In the genomic region with DNA sequence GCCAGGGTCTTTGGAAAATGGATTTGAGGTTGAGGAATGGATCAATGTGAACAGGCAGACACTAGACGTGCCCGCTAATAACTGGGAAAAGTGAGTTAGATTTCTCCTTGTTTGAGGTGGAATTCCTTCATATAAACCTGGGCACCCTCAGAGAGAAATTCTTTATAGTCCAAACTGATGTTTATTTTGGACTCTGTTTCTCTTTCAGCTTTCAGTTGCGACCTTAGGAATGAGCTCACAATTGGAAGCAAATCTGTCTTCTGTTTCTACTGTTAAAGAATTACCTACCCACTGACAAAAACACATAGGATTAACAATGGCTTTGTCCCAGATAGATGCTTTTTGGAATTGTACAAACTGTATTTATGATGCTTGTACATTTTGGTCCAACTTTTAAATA, we compare ENCODE assay signal across 24 cellular contexts.
DNase-seq lines count a peak whose midpoint lies in the region; ATAC-seq and TF ChIP-seq lines count a peak whose summit lies in the region.
"Had no signal": no experiment of that assay in that cellular context is flagged by ENCODE, and none has a peak within 500 bp of the region (broad histone marks: within the 10 kb centered on the region; RNA-seq: fewer than 3 reads in every experiment).

No MANE protein-coding gene starts in this region.

- no peak for DNase-seq in PC-3
- DNase-seq in cardiac fibroblast (ENCODE audit: low read depth in 2 of 2): peak; percentile 13 to 29
- DNase-seq in transverse colon: no peak
- no peak for DNase-seq in NCI-H2196 (lab: John Stamatoyannopoulos, UW; ENCODE audit: unreplicated experiment)
- DNase-seq in NCI-H1436 (lab: John Stamatoyannopoulos, UW): no peak
- DNase-seq: activated CD8-positive, alpha-beta memory T cell treated with anti-CD3 and anti-CD28 coated beads, Interleukin-2, amount 10 ng/mL, durations not matched to agents 7 days and 5 days; activated naive CD4-positive, alpha-beta T cell treated with anti-CD3 and anti-CD28 coated beads, Interleukin-2, amount 50 U/mL, for 16 hours; CD4-positive, CD25-positive, alpha-beta regulatory T cell; central memory CD4-positive, alpha-beta T cell; dermis blood vessel endothelial cell; hypothalamus; immature natural killer cell; left lung; mesendoderm; naive thymus-derived CD8-positive, alpha-beta T cell; NCI-H187; NCI-H2171; NCI-H524; occipital lobe; retina; upper lobe of right lung had no signal

- WGBS in transverse colon (ENCODE audit: low coverage in 1 of 2), 2 donors: 66 to 76% methylated on average over 3 of the region's 3 CpGs

- TF ChIP-seq EP300 in transverse colon (IDR thresholded peaks at IDR 0.05; ENCODE audit: low read depth): no peak

- BruUV-seq in PC-3 (replicated peaks; lab: Mats Ljungman, UMichigan): no TSS peak

- TF ChIP-seq CTCF in PC-3 (conservative IDR thresholded peaks at IDR 0.05; ENCODE audit: low read depth, low read length) (no peak), cardiac fibroblast (IDR thresholded peaks at IDR 0.05; ENCODE audit: low read depth, low read length) (no peak), transverse colon (IDR thresholded peaks at IDR 0.05) (no peak)

- CTCF ChIA-PET in PC-3 (lab: Charles Lee): interaction anchor here (0.6 kb wide), 1 partner anchor 233 kb away, joined by 3 read pairs; no protein-coding TSS in a partner anchor

- ATAC-seq in PC-3 (peak; percentile 44), HG03342 (IDR thresholded peaks at IDR 0.05; ENCODE audit: unreplicated experiment) (no peak)
- ATAC-seq: activated CD8-positive, alpha-beta memory T cell treated with anti-CD3 and anti-CD28 coated beads, Interleukin-2, amount 10 ng/mL, durations not matched to agents 7 days and 5 days; left lung; naive thymus-derived CD8-positive, alpha-beta T cell; upper lobe of right lung; WTC11 had no signal

- no peaks in the 10 kb centered on the region for H3K9me2 ChIP-seq in PC-3 (replicated peaks; ENCODE audit: low read length)

- H3K4me3 ChIP-seq in PC-3 (ENCODE audit: low read length): no peak overlapping the region
- no peak overlapping the region for H3K4me3 ChIP-seq in cardiac fibroblast (replicated peaks in 1 of 2; ENCODE audit: low read depth in 2 of 2, low read length in 2 of 2)
- peak overlapping the region in 1 of 2 donors; percentile 19 for H3K4me3 ChIP-seq in muscle layer of colon (ENCODE audit: low read depth in 1 of 2, low read length in 2 of 2)
- no peak overlapping the region for H3K4me3 ChIP-seq in transverse colon
- H3K4me3 ChIP-seq: left lung, upper lobe of right lung had no signal

- H3K27ac ChIP-seq in PC-3 (ENCODE audit: low read length): peak overlapping the region; percentile 27
- H3K27ac ChIP-seq in muscle layer of colon (ENCODE audit: low read depth, low read length): peak overlapping the region; percentile 20
- H3K27ac ChIP-seq in transverse colon: peak overlapping the region; percentile 35 to 53 (median 38)
- H3K27ac ChIP-seq: left lung, upper lobe of right lung had no signal

- H3K4me2 ChIP-seq in PC-3 (ENCODE audit: low read length): peak overlapping the region; percentile 26; the same call in 1 of the 2 replicates

- POLR2A ChIA-PET in PC-3 (lab: Charles Lee; ENCODE audit: unreplicated experiment): no interaction called here

- TF ChIP-seq POLR2A in transverse colon (IDR thresholded peaks at IDR 0.05): no peak

- H4K20me1 ChIP-seq in PC-3 (ENCODE audit: low read length): no peaks in the 10 kb centered on the region

- H3K27me3 ChIP-seq in PC-3 (ENCODE audit: low read length) (no peaks in the 10 kb centered on the region), muscle layer of colon (ENCODE audit: control insufficient read depth in 1 of 2, insufficient read depth in 2 of 2, low read length in 2 of 2) (no peaks in the 10 kb centered on the region), transverse colon (no peaks in the 10 kb centered on the region)
- H3K27me3 ChIP-seq: left lung, upper lobe of right lung had no signal

- H2AFZ ChIP-seq in PC-3 (ENCODE audit: low read length): peak overlapping the region; percentile 23; the same call in 1 of the 2 replicates

- H3K4me1 ChIP-seq in PC-3 (ENCODE audit: insufficient read depth, low read length) (peaks cover 29% of the 10 kb centered on the region), muscle layer of colon (ENCODE audit: insufficient read depth, low read length) (peaks cover 26% of the 10 kb centered on the region), transverse colon (no peaks in the 10 kb centered on the region)
- H3K4me1 ChIP-seq: left lung had no signal

- H3K79me2 ChIP-seq in PC-3 (ENCODE audit: low read length): no peaks in the 10 kb centered on the region

- intact Hi-C loops in PC-3 (cut with micrococcal nuclease): loop anchor here (1.0 to 5.0 kb wide), 3 partner anchors 16 to 515 kb away; no protein-coding TSS in a partner anchor
- intact Hi-C loops in transverse colon (cut with DNase I; ENCODE audit: low total_unique reads): no loop called here

- H3K36me3 ChIP-seq in PC-3 (ENCODE audit: low read depth, low read length): no peaks in the 10 kb centered on the region
- H3K36me3 ChIP-seq in muscle layer of colon (ENCODE audit: insufficient read depth, low read length): no peaks in the 10 kb centered on the region
- no peaks in the 10 kb centered on the region for H3K36me3 ChIP-seq in transverse colon
- H3K36me3 ChIP-seq: left lung, upper lobe of right lung had no signal

- H3K9me3 ChIP-seq in PC-3 (ENCODE audit: low read length) (no peaks in the 10 kb centered on the region), muscle layer of colon (ENCODE audit: low read length) (no peaks in the 10 kb centered on the region), transverse colon (no peaks in the 10 kb centered on the region)
- H3K9me3 ChIP-seq: left lung, upper lobe of right lung had no signal

- in situ Hi-C loops in transverse colon (cut with MboI; ENCODE audit: low pct_ligation_motif_present in 1 of 4, low pct_unique_long_range_greater_than_20kb in 1 of 4, low sequenced_read_pairs in 3 of 4): no loop called here

- no peaks in the 10 kb centered on the region for H3F3A ChIP-seq in PC-3 (ENCODE audit: low read length, unreplicated experiment)

- H3K9ac ChIP-seq in PC-3 (ENCODE audit: low read length) (no peak overlapping the region), muscle layer of colon (ENCODE audit: low read length) (no peak overlapping the region)

Comparison
In these comparisons a context has a peak if more than half of its experiments do, and no peak if none do; other contexts are left out.
1. DNase-seq: peak in cardiac fibroblast (2 of 2); none in PC-3 (single experiment), transverse colon (single experiment), NCI-H2196 (single experiment) and NCI-H1436 (single experiment).
2. Peak in every context shown above with its lines, with median percentiles within 50 percentile points of each other: H3K27ac ChIP-seq.